ENCODE assay signal across 1 cellular context in the genomic region with DNA sequence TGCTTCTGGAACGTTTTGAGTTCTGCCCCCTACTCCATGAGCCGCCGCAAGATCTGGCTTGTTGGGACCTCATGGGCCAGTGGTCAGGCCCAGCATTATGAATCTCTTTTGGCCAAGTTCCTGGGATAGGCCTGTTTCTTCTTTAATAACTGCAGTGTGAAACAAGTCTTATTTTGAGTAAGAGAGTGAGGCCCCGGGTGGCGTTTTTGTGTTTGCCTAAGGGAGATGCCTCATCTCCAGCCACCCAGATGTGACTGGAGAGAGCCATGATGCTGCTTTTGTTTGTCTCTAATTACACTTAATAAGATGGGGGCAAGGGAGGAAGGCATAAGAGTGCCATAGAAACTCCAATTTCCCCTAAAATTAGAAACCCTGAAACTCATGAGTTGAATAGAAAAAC.
TF ChIP-seq lines count a peak whose summit lies in the region.

No MANE protein-coding gene starts in this region.

TF ChIP-seq in GM12878, 131 proteins besides CTCF, POLR2A, EP300 and RAD21 (continued from another document):
- TF ChIP-seq, protein P1, sequence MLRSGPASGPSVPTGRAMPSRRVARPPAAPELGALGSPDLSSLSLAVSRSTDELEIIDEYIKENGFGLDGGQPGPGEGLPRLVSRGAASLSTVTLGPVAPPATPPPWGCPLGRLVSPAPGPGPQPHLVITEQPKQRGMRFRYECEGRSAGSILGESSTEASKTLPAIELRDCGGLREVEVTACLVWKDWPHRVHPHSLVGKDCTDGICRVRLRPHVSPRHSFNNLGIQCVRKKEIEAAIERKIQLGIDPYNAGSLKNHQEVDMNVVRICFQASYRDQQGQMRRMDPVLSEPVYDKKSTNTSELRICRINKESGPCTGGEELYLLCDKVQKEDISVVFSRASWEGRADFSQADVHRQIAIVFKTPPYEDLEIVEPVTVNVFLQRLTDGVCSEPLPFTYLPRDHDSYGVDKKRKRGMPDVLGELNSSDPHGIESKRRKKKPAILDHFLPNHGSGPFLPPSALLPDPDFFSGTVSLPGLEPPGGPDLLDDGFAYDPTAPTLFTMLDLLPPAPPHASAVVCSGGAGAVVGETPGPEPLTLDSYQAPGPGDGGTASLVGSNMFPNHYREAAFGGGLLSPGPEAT (IDR thresholded peaks at IDR 0.05; ENCODE audit: low read depth): no peak
- TF ChIP-seq RCOR1 (conservative IDR thresholded peaks at IDR 0.05; ENCODE audit: low read depth, low read length) (no peak), BACH1 (IDR thresholded peaks at IDR 0.05; ENCODE audit: borderline replicate concordance) (no peak), TAF1 (IDR thresholded peaks at IDR 0.05; ENCODE audit: borderline replicate concordance, low read depth, low read length) (no peak), LARP7 (IDR thresholded peaks at IDR 0.05) (no peak), MTA3 (IDR thresholded peaks at IDR 0.05; ENCODE audit: borderline replicate concordance, low read length) (0 out of 2 replicates have a peak, but pooled peaks have one; percentile 55), EED (IDR thresholded peaks at IDR 0.05; ENCODE audit: low read depth) (no peak), ZNF217 (IDR thresholded peaks at IDR 0.05) (no peak), SP1 (IDR thresholded peaks at IDR 0.05; ENCODE audit: low read depth, low read length) (no peak), BRCA1 (IDR thresholded peaks at IDR 0.05; ENCODE audit: low read depth, low read length) (no peak), TBL1XR1 (IDR thresholded peaks at IDR 0.05; ENCODE audit: low read depth, low read length) (no peak), KLF5 (IDR thresholded peaks at IDR 0.05; ENCODE audit: partially characterized antibody) (no peak), BMI1 (IDR thresholded peaks at IDR 0.05; ENCODE audit: borderline replicate concordance) (no peak), ETV6 (conservative IDR thresholded peaks at IDR 0.05 in 1 of 2, IDR thresholded peaks at IDR 0.05 in 1 of 2; ENCODE audit: borderline replicate concordance in 1 of 2, low read depth in 1 of 2) (peak in 1 of 2 experiments; percentile 28; a peak in 1 of 4 replicates), CBFB (IDR thresholded peaks at IDR 0.05; ENCODE audit: low read depth) (no peak), POLR2AphosphoS2 (IDR thresholded peaks at IDR 0.05; ENCODE audit: low read depth, low read length) (no peak), HCFC1 (IDR thresholded peaks at IDR 0.05; ENCODE audit: low read length) (no peak), NFIC (IDR thresholded peaks at IDR 0.05; ENCODE audit: low read depth, low read length) (peak; percentile 45; the same call in 1 of the 2 replicates), ZNF622 (IDR thresholded peaks at IDR 0.05) (no peak), ZNF384 (IDR thresholded peaks at IDR 0.05; ENCODE audit: borderline replicate concordance, low read depth, low read length) (no peak), DPF2 (IDR thresholded peaks at IDR 0.05) (no peak), ASH2L (IDR thresholded peaks at IDR 0.05; ENCODE audit: borderline replicate concordance, low read depth) (no peak), JUNB (IDR thresholded peaks at IDR 0.05) (peak; percentile 47), SMARCA5 (IDR thresholded peaks at IDR 0.05) (no peak), SUPT20H (IDR thresholded peaks at IDR 0.05; ENCODE audit: borderline replicate concordance, control insufficient read depth, low read depth, low read length) (no peak), WRNIP1 (IDR thresholded peaks at IDR 0.05; ENCODE audit: borderline replicate concordance, low read depth, low read length) (no peak), ZNF24 (IDR thresholded peaks at IDR 0.05) (no peak)
- TF ChIP-seq, protein P2, sequence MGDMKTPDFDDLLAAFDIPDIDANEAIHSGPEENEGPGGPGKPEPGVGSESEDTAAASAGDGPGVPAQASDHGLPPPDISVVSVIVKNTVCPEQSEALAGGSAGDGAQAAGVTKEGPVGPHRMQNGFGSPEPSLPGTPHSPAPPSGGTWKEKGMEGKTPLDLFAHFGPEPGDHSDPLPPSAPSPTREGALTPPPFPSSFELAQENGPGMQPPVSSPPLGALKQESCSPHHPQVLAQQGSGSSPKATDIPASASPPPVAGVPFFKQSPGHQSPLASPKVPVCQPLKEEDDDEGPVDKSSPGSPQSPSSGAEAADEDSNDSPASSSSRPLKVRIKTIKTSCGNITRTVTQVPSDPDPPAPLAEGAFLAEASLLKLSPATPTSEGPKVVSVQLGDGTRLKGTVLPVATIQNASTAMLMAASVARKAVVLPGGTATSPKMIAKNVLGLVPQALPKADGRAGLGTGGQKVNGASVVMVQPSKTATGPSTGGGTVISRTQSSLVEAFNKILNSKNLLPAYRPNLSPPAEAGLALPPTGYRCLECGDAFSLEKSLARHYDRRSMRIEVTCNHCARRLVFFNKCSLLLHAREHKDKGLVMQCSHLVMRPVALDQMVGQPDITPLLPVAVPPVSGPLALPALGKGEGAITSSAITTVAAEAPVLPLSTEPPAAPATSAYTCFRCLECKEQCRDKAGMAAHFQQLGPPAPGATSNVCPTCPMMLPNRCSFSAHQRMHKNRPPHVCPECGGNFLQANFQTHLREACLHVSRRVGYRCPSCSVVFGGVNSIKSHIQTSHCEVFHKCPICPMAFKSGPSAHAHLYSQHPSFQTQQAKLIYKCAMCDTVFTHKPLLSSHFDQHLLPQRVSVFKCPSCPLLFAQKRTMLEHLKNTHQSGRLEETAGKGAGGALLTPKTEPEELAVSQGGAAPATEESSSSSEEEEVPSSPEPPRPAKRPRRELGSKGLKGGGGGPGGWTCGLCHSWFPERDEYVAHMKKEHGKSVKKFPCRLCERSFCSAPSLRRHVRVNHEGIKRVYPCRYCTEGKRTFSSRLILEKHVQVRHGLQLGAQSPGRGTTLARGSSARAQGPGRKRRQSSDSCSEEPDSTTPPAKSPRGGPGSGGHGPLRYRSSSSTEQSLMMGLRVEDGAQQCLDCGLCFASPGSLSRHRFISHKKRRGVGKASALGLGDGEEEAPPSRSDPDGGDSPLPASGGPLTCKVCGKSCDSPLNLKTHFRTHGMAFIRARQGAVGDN (IDR thresholded peaks at IDR 0.05): peak; percentile 10; the same call in 1 of the 2 replicates
- TF ChIP-seq, protein P3, sequence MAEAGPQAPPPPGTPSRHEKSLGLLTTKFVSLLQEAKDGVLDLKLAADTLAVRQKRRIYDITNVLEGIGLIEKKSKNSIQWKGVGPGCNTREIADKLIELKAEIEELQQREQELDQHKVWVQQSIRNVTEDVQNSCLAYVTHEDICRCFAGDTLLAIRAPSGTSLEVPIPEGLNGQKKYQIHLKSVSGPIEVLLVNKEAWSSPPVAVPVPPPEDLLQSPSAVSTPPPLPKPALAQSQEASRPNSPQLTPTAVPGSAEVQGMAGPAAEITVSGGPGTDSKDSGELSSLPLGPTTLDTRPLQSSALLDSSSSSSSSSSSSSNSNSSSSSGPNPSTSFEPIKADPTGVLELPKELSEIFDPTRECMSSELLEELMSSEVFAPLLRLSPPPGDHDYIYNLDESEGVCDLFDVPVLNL (IDR thresholded peaks at IDR 0.05; ENCODE audit: low read depth, low read length): no peak
- TF ChIP-seq, protein P4, sequence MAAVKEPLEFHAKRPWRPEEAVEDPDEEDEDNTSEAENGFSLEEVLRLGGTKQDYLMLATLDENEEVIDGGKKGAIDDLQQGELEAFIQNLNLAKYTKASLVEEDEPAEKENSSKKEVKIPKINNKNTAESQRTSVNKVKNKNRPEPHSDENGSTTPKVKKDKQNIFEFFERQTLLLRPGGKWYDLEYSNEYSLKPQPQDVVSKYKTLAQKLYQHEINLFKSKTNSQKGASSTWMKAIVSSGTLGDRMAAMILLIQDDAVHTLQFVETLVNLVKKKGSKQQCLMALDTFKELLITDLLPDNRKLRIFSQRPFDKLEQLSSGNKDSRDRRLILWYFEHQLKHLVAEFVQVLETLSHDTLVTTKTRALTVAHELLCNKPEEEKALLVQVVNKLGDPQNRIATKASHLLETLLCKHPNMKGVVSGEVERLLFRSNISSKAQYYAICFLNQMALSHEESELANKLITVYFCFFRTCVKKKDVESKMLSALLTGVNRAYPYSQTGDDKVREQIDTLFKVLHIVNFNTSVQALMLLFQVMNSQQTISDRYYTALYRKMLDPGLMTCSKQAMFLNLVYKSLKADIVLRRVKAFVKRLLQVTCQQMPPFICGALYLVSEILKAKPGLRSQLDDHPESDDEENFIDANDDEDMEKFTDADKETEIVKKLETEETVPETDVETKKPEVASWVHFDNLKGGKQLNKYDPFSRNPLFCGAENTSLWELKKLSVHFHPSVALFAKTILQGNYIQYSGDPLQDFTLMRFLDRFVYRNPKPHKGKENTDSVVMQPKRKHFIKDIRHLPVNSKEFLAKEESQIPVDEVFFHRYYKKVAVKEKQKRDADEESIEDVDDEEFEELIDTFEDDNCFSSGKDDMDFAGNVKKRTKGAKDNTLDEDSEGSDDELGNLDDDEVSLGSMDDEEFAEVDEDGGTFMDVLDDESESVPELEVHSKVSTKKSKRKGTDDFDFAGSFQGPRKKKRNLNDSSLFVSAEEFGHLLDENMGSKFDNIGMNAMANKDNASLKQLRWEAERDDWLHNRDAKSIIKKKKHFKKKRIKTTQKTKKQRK (IDR thresholded peaks at IDR 0.05; ENCODE audit: low read depth, low read length): no peak
- TF ChIP-seq, protein P5, sequence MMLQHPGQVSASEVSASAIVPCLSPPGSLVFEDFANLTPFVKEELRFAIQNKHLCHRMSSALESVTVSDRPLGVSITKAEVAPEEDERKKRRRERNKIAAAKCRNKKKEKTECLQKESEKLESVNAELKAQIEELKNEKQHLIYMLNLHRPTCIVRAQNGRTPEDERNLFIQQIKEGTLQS (IDR thresholded peaks at IDR 0.05; ENCODE audit: borderline replicate concordance, extremely low read depth, low read depth, low read length): no peak
- TF ChIP-seq, protein P6, sequence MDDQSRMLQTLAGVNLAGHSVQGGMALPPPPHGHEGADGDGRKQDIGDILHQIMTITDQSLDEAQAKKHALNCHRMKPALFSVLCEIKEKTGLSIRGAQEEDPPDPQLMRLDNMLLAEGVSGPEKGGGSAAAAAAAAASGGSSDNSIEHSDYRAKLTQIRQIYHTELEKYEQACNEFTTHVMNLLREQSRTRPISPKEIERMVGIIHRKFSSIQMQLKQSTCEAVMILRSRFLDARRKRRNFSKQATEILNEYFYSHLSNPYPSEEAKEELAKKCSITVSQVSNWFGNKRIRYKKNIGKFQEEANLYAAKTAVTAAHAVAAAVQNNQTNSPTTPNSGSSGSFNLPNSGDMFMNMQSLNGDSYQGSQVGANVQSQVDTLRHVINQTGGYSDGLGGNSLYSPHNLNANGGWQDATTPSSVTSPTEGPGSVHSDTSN (IDR thresholded peaks at IDR 0.05; ENCODE audit: insufficient replicate concordance, low read depth, low read length): no peak
- TF ChIP-seq, protein P7, sequence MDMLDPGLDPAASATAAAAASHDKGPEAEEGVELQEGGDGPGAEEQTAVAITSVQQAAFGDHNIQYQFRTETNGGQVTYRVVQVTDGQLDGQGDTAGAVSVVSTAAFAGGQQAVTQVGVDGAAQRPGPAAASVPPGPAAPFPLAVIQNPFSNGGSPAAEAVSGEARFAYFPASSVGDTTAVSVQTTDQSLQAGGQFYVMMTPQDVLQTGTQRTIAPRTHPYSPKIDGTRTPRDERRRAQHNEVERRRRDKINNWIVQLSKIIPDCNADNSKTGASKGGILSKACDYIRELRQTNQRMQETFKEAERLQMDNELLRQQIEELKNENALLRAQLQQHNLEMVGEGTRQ (IDR thresholded peaks at IDR 0.05; ENCODE audit: borderline replicate concordance, low read depth, low read length): no peak
- TF ChIP-seq, protein P8, sequence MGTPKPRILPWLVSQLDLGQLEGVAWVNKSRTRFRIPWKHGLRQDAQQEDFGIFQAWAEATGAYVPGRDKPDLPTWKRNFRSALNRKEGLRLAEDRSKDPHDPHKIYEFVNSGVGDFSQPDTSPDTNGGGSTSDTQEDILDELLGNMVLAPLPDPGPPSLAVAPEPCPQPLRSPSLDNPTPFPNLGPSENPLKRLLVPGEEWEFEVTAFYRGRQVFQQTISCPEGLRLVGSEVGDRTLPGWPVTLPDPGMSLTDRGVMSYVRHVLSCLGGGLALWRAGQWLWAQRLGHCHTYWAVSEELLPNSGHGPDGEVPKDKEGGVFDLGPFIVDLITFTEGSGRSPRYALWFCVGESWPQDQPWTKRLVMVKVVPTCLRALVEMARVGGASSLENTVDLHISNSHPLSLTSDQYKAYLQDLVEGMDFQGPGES (IDR thresholded peaks at IDR 0.05): no peak
- TF ChIP-seq, protein P9, sequence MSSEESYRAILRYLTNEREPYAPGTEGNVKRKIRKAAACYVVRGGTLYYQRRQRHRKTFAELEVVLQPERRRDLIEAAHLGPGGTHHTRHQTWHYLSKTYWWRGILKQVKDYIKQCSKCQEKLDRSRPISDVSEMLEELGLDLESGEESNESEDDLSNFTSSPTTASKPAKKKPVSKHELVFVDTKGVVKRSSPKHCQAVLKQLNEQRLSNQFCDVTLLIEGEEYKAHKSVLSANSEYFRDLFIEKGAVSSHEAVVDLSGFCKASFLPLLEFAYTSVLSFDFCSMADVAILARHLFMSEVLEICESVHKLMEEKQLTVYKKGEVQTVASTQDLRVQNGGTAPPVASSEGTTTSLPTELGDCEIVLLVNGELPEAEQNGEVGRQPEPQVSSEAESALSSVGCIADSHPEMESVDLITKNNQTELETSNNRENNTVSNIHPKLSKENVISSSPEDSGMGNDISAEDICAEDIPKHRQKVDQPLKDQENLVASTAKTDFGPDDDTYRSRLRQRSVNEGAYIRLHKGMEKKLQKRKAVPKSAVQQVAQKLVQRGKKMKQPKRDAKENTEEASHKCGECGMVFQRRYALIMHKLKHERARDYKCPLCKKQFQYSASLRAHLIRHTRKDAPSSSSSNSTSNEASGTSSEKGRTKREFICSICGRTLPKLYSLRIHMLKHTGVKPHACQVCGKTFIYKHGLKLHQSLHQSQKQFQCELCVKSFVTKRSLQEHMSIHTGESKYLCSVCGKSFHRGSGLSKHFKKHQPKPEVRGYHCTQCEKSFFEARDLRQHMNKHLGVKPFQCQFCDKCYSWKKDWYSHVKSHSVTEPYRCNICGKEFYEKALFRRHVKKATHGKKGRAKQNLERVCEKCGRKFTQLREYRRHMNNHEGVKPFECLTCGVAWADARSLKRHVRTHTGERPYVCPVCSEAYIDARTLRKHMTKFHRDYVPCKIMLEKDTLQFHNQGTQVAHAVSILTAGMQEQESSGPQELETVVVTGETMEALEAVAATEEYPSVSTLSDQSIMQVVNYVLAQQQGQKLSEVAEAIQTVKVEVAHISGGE (CRISPR knock-in tag; IDR thresholded peaks at IDR 0.05): no peak
- TF ChIP-seq, protein P10, sequence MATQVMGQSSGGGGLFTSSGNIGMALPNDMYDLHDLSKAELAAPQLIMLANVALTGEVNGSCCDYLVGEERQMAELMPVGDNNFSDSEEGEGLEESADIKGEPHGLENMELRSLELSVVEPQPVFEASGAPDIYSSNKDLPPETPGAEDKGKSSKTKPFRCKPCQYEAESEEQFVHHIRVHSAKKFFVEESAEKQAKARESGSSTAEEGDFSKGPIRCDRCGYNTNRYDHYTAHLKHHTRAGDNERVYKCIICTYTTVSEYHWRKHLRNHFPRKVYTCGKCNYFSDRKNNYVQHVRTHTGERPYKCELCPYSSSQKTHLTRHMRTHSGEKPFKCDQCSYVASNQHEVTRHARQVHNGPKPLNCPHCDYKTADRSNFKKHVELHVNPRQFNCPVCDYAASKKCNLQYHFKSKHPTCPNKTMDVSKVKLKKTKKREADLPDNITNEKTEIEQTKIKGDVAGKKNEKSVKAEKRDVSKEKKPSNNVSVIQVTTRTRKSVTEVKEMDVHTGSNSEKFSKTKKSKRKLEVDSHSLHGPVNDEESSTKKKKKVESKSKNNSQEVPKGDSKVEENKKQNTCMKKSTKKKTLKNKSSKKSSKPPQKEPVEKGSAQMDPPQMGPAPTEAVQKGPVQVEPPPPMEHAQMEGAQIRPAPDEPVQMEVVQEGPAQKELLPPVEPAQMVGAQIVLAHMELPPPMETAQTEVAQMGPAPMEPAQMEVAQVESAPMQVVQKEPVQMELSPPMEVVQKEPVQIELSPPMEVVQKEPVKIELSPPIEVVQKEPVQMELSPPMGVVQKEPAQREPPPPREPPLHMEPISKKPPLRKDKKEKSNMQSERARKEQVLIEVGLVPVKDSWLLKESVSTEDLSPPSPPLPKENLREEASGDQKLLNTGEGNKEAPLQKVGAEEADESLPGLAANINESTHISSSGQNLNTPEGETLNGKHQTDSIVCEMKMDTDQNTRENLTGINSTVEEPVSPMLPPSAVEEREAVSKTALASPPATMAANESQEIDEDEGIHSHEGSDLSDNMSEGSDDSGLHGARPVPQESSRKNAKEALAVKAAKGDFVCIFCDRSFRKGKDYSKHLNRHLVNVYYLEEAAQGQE (IDR thresholded peaks at IDR 0.05; ENCODE audit: low read depth, low read length): no peak
TF ChIP-seq in GM12878: peak in this region for 5.
